ENCODE assay signal across 14 cellular contexts in the genomic region with DNA sequence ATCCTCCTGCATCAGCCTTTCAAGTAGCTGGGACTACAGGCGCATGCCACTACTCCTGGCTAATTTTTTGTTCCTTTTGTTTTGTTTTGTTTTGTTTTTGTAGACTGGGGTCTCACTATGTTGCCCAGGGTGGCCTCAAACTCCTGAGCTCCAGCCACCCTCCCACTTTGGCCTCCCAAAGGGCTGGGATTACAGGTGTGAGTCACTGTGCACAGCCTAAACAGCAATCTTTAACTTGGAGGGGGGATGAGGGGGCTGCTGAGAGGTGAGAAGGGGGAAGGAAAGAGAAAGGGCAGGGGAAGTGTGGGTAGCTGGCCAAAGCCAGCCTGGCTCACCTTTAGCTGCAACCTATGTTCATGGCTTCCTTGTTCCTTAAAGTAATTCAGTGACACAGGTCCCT.
A peak's percentile ranks its signal among the peaks of the same experiment; 100 is the strongest.
DNase-seq lines count a peak whose midpoint lies in the region; ATAC-seq and TF ChIP-seq lines count a peak whose summit lies in the region.
"Had no signal": no experiment of that assay in that cellular context is flagged by ENCODE, and none has a peak within 500 bp of the region (broad histone marks: within the 10 kb centered on the region; RNA-seq: fewer than 3 reads in every experiment).

No MANE protein-coding gene starts in this region.

- no peak for ATAC-seq in activated naive CD4-positive, alpha-beta T cell treated with anti-CD3 and anti-CD28 coated beads, Interleukin-2, amount 50 U/mL, for 72 hours
- no peak for ATAC-seq in activated CD8-positive, alpha-beta T cell treated with anti-CD3 and anti-CD28 coated beads for 36 hours
- no peak for ATAC-seq in naive B cell (ENCODE audit: low read depth in 2 of 2)
- ATAC-seq in stimulated activated naive B cell treated with anti-CD40 and anti-IgM and Interleukin-4, amounts not matched to agents 10 μg/mL and 1 μg/mL and 100 μg/mL, for 72 hours (replicated peaks), result no peak
- ATAC-seq in GM21515 (IDR thresholded peaks at IDR 0.05; ENCODE audit: unreplicated experiment), result no peak
- no peak for ATAC-seq in HG02840 (IDR thresholded peaks at IDR 0.05; ENCODE audit: low FRiP score, unreplicated experiment)
- ATAC-seq: A549, PC-3 had no signal

- POLR2A ChIA-PET in activated CD8-positive, alpha-beta T cell treated with anti-CD3 and anti-CD28 coated beads for 36 hours (lab: Charles Lee), result no interaction called here

- DNase-seq in activated naive CD4-positive, alpha-beta T cell treated with anti-CD3 and anti-CD28 coated beads, Interleukin-2, amount 50 U/mL, for 72 hours (ENCODE audit: low spot score in 2 of 2), result no peak
- DNase-seq in activated naive CD4-positive, alpha-beta T cell (lab: John Stamatoyannopoulos, UW), result no peak
- DNase-seq in activated CD8-positive, alpha-beta T cell treated with anti-CD3 and anti-CD28 coated beads for 36 hours, result no peak
- DNase-seq in naive B cell, result no peak
- no peak for DNase-seq in stimulated activated naive B cell treated with anti-CD40 and anti-IgM and Interleukin-4, amounts not matched to agents 10 μg/mL and 1 μg/mL and 100 μg/mL, for 72 hours
- no peak for DNase-seq in SK-N-DZ (ENCODE audit: low spot score)
- DNase-seq: DMS79, HCEC 1CT, KBM-7, NCI-H1048, PC-3 had no signal

- no peaks in the 10 kb centered on the region for H3K27me3 Mint-ChIP-seq in activated CD8-positive, alpha-beta T cell treated with anti-CD3 and anti-CD28 coated beads for 36 hours
- no peaks in the 10 kb centered on the region for H3K27me3 Mint-ChIP-seq in naive B cell
- no peaks in the 10 kb centered on the region for H3K27me3 Mint-ChIP-seq in stimulated activated naive B cell treated with anti-CD40 and anti-IgM and Interleukin-4, amounts not matched to agents 10 μg/mL and 1 μg/mL and 100 μg/mL, for 72 hours

- peak overlapping the region; percentile 26 to 86 for H3K27ac Mint-ChIP-seq in activated naive CD4-positive, alpha-beta T cell treated with anti-CD3 and anti-CD28 coated beads, Interleukin-2, amount 50 U/mL, for 72 hours
- peak overlapping the region; percentile 49 for H3K27ac Mint-ChIP-seq in activated CD8-positive, alpha-beta T cell treated with anti-CD3 and anti-CD28 coated beads for 36 hours
- H3K27ac Mint-ChIP-seq in naive B cell, result peak overlapping the region in 4 of 6 donors; percentile 26 to 71 (median 48)
- H3K27ac Mint-ChIP-seq in stimulated activated naive B cell treated with anti-CD40 and anti-IgM and Interleukin-4, amounts not matched to agents 10 μg/mL and 1 μg/mL and 100 μg/mL, for 72 hours, result peak overlapping the region; percentile 84

- no peaks in the 10 kb centered on the region for H3K9me3 Mint-ChIP-seq in activated naive CD4-positive, alpha-beta T cell treated with anti-CD3 and anti-CD28 coated beads, Interleukin-2, amount 50 U/mL, for 72 hours
- no peaks in the 10 kb centered on the region for H3K9me3 Mint-ChIP-seq in activated CD8-positive, alpha-beta T cell treated with anti-CD3 and anti-CD28 coated beads for 36 hours
- no peaks in the 10 kb centered on the region for H3K9me3 Mint-ChIP-seq in naive B cell
- no peaks in the 10 kb centered on the region for H3K9me3 Mint-ChIP-seq in stimulated activated naive B cell treated with anti-CD40 and anti-IgM and Interleukin-4, amounts not matched to agents 10 μg/mL and 1 μg/mL and 100 μg/mL, for 72 hours

- H3K4me3 Mint-ChIP-seq in activated CD8-positive, alpha-beta T cell treated with anti-CD3 and anti-CD28 coated beads for 36 hours, result no peak overlapping the region
- H3K4me3 Mint-ChIP-seq in naive B cell, result peak overlapping the region in 1 of 8 donors; percentile 41
- H3K4me3 Mint-ChIP-seq in stimulated activated naive B cell treated with anti-CD40 and anti-IgM and Interleukin-4, amounts not matched to agents 10 μg/mL and 1 μg/mL and 100 μg/mL, for 72 hours, result no peak overlapping the region

- no peaks in the 10 kb centered on the region for H3K36me3 Mint-ChIP-seq in activated naive CD4-positive, alpha-beta T cell treated with anti-CD3 and anti-CD28 coated beads, Interleukin-2, amount 50 U/mL, for 72 hours
- H3K36me3 Mint-ChIP-seq in activated CD8-positive, alpha-beta T cell treated with anti-CD3 and anti-CD28 coated beads for 36 hours (ENCODE audit: low read depth), result peaks cover 6% of the 10 kb centered on the region
- no peaks in the 10 kb centered on the region for H3K36me3 Mint-ChIP-seq in naive B cell
- peaks cover 39 to 47% of the 10 kb centered on the region in 2 donors for H3K36me3 Mint-ChIP-seq in stimulated activated naive B cell treated with anti-CD40 and anti-IgM and Interleukin-4, amounts not matched to agents 10 μg/mL and 1 μg/mL and 100 μg/mL, for 72 hours

- intact Hi-C loops in activated CD8-positive, alpha-beta T cell treated with anti-CD3 and anti-CD28 coated beads for 36 hours (cut with micrococcal nuclease), result loop anchor here (10.0 kb wide), 2 partner anchors 81 to 121 kb away; a partner anchor contains a TSS

- CTCF ChIA-PET in activated CD8-positive, alpha-beta T cell treated with anti-CD3 and anti-CD28 coated beads for 36 hours (lab: Charles Lee), result interaction anchor here (1.2 to 2.4 kb wide), 5 partner anchors 9 to 178 kb away, joined by 3 to 6 read pairs (median 5); no protein-coding TSS in a partner anchor

- H3K4me1 Mint-ChIP-seq in activated CD8-positive, alpha-beta T cell treated with anti-CD3 and anti-CD28 coated beads for 36 hours (ENCODE audit: low read depth), result peaks cover 13% of the 10 kb centered on the region
- peaks cover 6 to 17% (median 11%) of the 10 kb centered on the region in 3 donors for H3K4me1 Mint-ChIP-seq in naive B cell
- peaks cover 11 to 23% of the 10 kb centered on the region in 2 donors for H3K4me1 Mint-ChIP-seq in stimulated activated naive B cell treated with anti-CD40 and anti-IgM and Interleukin-4, amounts not matched to agents 10 μg/mL and 1 μg/mL and 100 μg/mL, for 72 hours

- TF ChIP-seq CTCF in activated CD8-positive, alpha-beta T cell treated with anti-CD3 and anti-CD28 coated beads for 36 hours (IDR thresholded peaks at IDR 0.05), result no peak
